In genomic region chr1:10808441-10808840, GRCh38 we compare ENCODE assay signal across 30 cellular contexts.
"Had no signal": no experiment of that assay in that cellular context is flagged by ENCODE, and none has a peak within 500 bp of the region (broad histone marks: within the 10 kb centered on the region; RNA-seq: fewer than 3 reads in every experiment).

No MANE protein-coding gene starts in this region.

- DNase-seq: activated B cell treated with CpG ODN at 0.5 μM for 24 hours; activated CD4-positive, alpha-beta T cell treated with anti-CD3 and anti-CD28 coated beads for 48 hours; activated CD4-positive, alpha-beta T cell treated with anti-CD3 and anti-CD28 coated beads, Interleukin-2, amount 50 U/mL, for 1 hour; activated CD4-positive, alpha-beta T cell treated with anti-CD3 and anti-CD28 coated beads, Interleukin-2, amount 50 U/mL, for 48 hours; activated CD8-positive, alpha-beta memory T cell treated with anti-CD3 and anti-CD28 coated beads for 24 hours; activated CD8-positive, alpha-beta T cell treated with anti-CD3 and anti-CD28 coated beads for 36 hours; activated effector memory CD4-positive, alpha-beta T cell treated with Interleukin-2 at 50 U/mL for 16 hours; activated gamma-delta T cell treated with Interleukin-2 at 50 U/mL for 16 hours; activated naive CD4-positive, alpha-beta T cell treated with anti-CD3 and anti-CD28 coated beads, Interleukin-2, amount 50 U/mL, for 16 hours; activated naive CD4-positive, alpha-beta T cell treated with Interleukin-2 at 50 U/mL for 16 hours; activated T-cell treated with anti-CD3 and anti-CD28 coated beads, Interleukin-2, amount 50 U/mL, for 4 hours; amniotic stem cell; anterior cingulate cortex; brain microvascular endothelial cell; cortex of kidney; dermis blood vessel endothelial cell; effector CD4-positive, alpha-beta T cell; effector memory CD8-positive, alpha-beta T cell; erythroblast; foreskin keratinocyte; gastrocnemius medialis; glutamatergic neuron; T-helper 1 cell; T-helper 17 cell; T1000; WERI-Rb-1 had no signal

- FAIRE-seq: astrocyte had no signal

- H3K4me3 ChIP-seq: esophagus muscularis mucosa, gastrocnemius medialis had no signal

- H3K4me1 ChIP-seq: esophagus muscularis mucosa, gastrocnemius medialis had no signal

- ATAC-seq: activated CD4-positive, CD25-positive, alpha-beta regulatory T cell treated with anti-CD3 and anti-CD28 coated beads, Interleukin-2, amount 50 U/mL, for 24 hours; activated CD8-positive, alpha-beta T cell treated with anti-CD3 and anti-CD28 coated beads for 36 hours; activated T-cell treated with anti-CD3 and anti-CD28 coated beads, Interleukin-2, amount 50 U/mL, for 4 hours; activated T-helper 17 cell treated with anti-CD3 and anti-CD28 coated beads, Interleukin-2, amount 50 U/mL, for 72 hours; effector memory CD8-positive, alpha-beta T cell; foreskin keratinocyte; gastrocnemius medialis; T-helper 17 cell had no signal

- H3K27ac ChIP-seq: brain microvascular endothelial cell, esophagus muscularis mucosa, foreskin keratinocyte, gastrocnemius medialis, WERI-Rb-1 had no signal

- H3K27me3 ChIP-seq: gastrocnemius medialis had no signal

- H3K9me3 ChIP-seq: esophagus muscularis mucosa, gastrocnemius medialis had no signal

- H3K36me3 ChIP-seq: brain microvascular endothelial cell, esophagus muscularis mucosa, gastrocnemius medialis, WERI-Rb-1 had no signal
